ENCODE assay signal across 8 cellular contexts in the genomic region with DNA sequence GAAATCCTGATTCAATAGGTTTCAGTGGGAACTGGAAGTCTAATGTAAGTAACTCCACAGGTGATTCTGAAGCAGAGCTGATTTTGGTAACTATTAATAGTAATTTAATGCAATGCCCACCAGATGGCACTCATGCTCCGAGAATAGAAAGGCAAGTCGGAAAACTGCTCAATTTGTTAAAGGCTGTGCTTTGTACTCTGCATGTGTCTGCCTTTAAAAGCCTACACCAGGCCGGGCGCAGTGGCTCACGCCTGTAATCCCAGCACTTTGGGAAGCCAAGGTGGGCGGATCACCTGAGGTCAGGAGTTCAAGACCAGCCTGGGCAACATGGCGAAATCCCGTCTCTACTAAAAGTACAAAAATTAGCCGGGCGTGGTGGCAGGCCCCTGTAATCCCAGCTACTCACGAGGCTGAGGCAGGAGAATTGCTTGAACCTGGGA.
DNase-seq lines count a peak whose midpoint lies in the region; ATAC-seq and TF ChIP-seq lines count a peak whose summit lies in the region.
"Not testable (repeated sequence)": the region's sequence is repeated elsewhere in the genome, so short reads cannot be mapped to it uniquely, and the experiment has no call there.

No MANE protein-coding gene starts in this region.

- peak; percentile 48 to 55 for ATAC-seq in CD4-positive, CD25-positive, alpha-beta regulatory T cell (ENCODE audit: low read depth in 2 of 2)
- ATAC-seq in GM21723 (IDR thresholded peaks at IDR 0.05; ENCODE audit: unreplicated experiment) (peak; percentile 72), SK-N-SH treated with all-trans-retinoic acid at 6 μM for 48 hours (peak; percentile 93)
- peak; percentile 21 for ATAC-seq in activated T-helper 17 cell treated with anti-CD3 and anti-CD28 coated beads, Interleukin-2, amount 50 U/mL, for 72 hours (replicated peaks)

- H3K27ac ChIP-seq in CD4-positive, CD25-positive, alpha-beta regulatory T cell (ENCODE audit: insufficient read depth, low read length, poor library complexity, severe bottlenecking): not testable (repeated sequence)
- H3K27ac ChIP-seq in esophagus squamous epithelium: peak overlapping the region in 1 of 4 donors; percentile 57

- not testable (repeated sequence) for H3K36me3 Mint-ChIP-seq in CD4-positive, CD25-positive, alpha-beta regulatory T cell; activated T-helper 17 cell treated with anti-CD3 and anti-CD28 coated beads, Interleukin-2, amount 50 U/mL, for 72 hours (ENCODE audit: low read depth); mesothelial cell of epicardium

- H3K9me3 Mint-ChIP-seq in CD4-positive, CD25-positive, alpha-beta regulatory T cell; activated T-helper 17 cell treated with anti-CD3 and anti-CD28 coated beads, Interleukin-2, amount 50 U/mL, for 72 hours; mesothelial cell of epicardium: not testable (repeated sequence)

- H3K27ac Mint-ChIP-seq in CD4-positive, CD25-positive, alpha-beta regulatory T cell; activated T-helper 17 cell treated with anti-CD3 and anti-CD28 coated beads, Interleukin-2, amount 50 U/mL, for 72 hours; mesothelial cell of epicardium: not testable (repeated sequence)

- H3K4me1 Mint-ChIP-seq in CD4-positive, CD25-positive, alpha-beta regulatory T cell; activated T-helper 17 cell treated with anti-CD3 and anti-CD28 coated beads, Interleukin-2, amount 50 U/mL, for 72 hours; mesothelial cell of epicardium: not testable (repeated sequence)

- not testable (repeated sequence) for TF ChIP-seq POLR2A in esophagus squamous epithelium (IDR thresholded peaks at IDR 0.05)

- 18 to 30% methylated on average over 9 to 10 of the region's 11 CpGs for WGBS in esophagus squamous epithelium, 2 donors

- DNase-seq in CD4-positive, CD25-positive, alpha-beta regulatory T cell: peak; percentile 29 to 76 (median 56)
- DNase-seq in NCI-H146 treated with DMSO at 0.1 percent for 48 hours (lab: John Stamatoyannopoulos, UW; ENCODE audit: unreplicated experiment) (peak; percentile 25), mesothelial cell of epicardium (ENCODE audit: low spot score in 2 of 2, unreplicated experiment in 2 of 2) (peak; percentile 33 to 74)
- DNase-seq in esophagus squamous epithelium (lab: John Stamatoyannopoulos, UW): not testable (repeated sequence)
- peak; percentile 11 to 32 (median 15) for DNase-seq in stimulated activated CD4-positive, alpha-beta T cell treated with anti-CD3 and anti-CD28 coated beads, TNF-alpha, amount 100 ng/mL, for 4 hours (ENCODE audit: low read depth in 3 of 3)

- intact Hi-C loops in esophagus squamous epithelium (cut with DNase I): not testable (repeated sequence)

- H3K36me3 ChIP-seq in CD4-positive, CD25-positive, alpha-beta regulatory T cell (ENCODE audit: control insufficient read depth, insufficient read depth, low read length); esophagus squamous epithelium: not testable (repeated sequence)

- not testable (repeated sequence) for H3K9me3 ChIP-seq in CD4-positive, CD25-positive, alpha-beta regulatory T cell (ENCODE audit: control insufficient read depth in 2 of 2, low read length in 2 of 2); esophagus squamous epithelium

- H3K4me1 ChIP-seq in CD4-positive, CD25-positive, alpha-beta regulatory T cell (ENCODE audit: control insufficient read depth, insufficient read depth, low read length, poor library complexity, severe bottlenecking): not testable (repeated sequence)
- peaks cover 0 to 14% (median 0%) of the 10 kb centered on the region in 3 donors for H3K4me1 ChIP-seq in esophagus squamous epithelium

- H3K4me3 Mint-ChIP-seq in CD4-positive, CD25-positive, alpha-beta regulatory T cell; activated T-helper 17 cell treated with anti-CD3 and anti-CD28 coated beads, Interleukin-2, amount 50 U/mL, for 72 hours; mesothelial cell of epicardium: not testable (repeated sequence)

- not testable (repeated sequence) for H3K27me3 ChIP-seq in CD4-positive, CD25-positive, alpha-beta regulatory T cell (ENCODE audit: control insufficient read depth, insufficient read depth, low read length); esophagus squamous epithelium

- peaks cover 15% of the 10 kb centered on the region for H3K27me3 Mint-ChIP-seq in CD4-positive, CD25-positive, alpha-beta regulatory T cell
- H3K27me3 Mint-ChIP-seq in activated T-helper 17 cell treated with anti-CD3 and anti-CD28 coated beads, Interleukin-2, amount 50 U/mL, for 72 hours; mesothelial cell of epicardium (ENCODE audit: low read depth): not testable (repeated sequence)

- peak; percentile 45 to 68 (median 54) for TF ChIP-seq CTCF in esophagus squamous epithelium (IDR thresholded peaks at IDR 0.05)
- peak; percentile 78 for TF ChIP-seq CTCF in mesothelial cell of epicardium (IDR thresholded peaks at IDR 0.05; ENCODE audit: unreplicated experiment)

- not testable (repeated sequence) for H3K4me3 ChIP-seq in CD4-positive, CD25-positive, alpha-beta regulatory T cell (ENCODE audit: low read depth, low read length); esophagus squamous epithelium

Comparison
In these comparisons a context has a peak if more than half of its experiments do, and no peak if none do; other contexts are left out.
1. ATAC-seq: peak in every context shown above with its lines; median percentile 93 in SK-N-SH treated with all-trans-retinoic acid at 6 μM for 48 hours; 72 in GM21723; 52 in CD4-positive, CD25-positive, alpha-beta regulatory T cell; 21 in activated T-helper 17 cell treated with anti-CD3 and anti-CD28 coated beads, Interleukin-2, amount 50 U/mL, for 72 hours.